ENCODE assay signal across 34 cellular contexts in genomic region chr6:40780626-40781025, GRCh38.
"Had no signal": no experiment of that assay in that cellular context is flagged by ENCODE, and none has a peak within 500 bp of the region (broad histone marks: within the 10 kb centered on the region; RNA-seq: fewer than 3 reads in every experiment).

No MANE protein-coding gene starts in this region.

- H3K27me3 ChIP-seq: MG63 had no signal

- H3K27ac ChIP-seq: KMS-11 had no signal

- H3K9ac ChIP-seq: KMS-11 had no signal

- DNase-seq: Karpas-422, Kasumi-1, KG1, MG63, MM.1S, MV-4-11, NCI-H1048, NCI-H1092, NCI-H1092 treated with DMSO at 0.1 percent for 48 hours, NCI-H1105, NCI-H1105 treated with DMSO at 0.1 percent for 48 hours, NCI-H1417, NCI-H1417 treated with DMSO at 0.1 percent for 48 hours, NCI-H1436, NCI-H1436 treated with DMSO at 0.1 percent for 48 hours, NCI-H146, NCI-H1694, NCI-H1694 treated with DMSO at 0.1 percent for 48 hours, NCI-H187, NCI-H187 treated with DMSO at 0.1 percent for 48 hours, NCI-H1930, NCI-H2029, NCI-H2029 treated with DMSO at 0.1 percent for 48 hours, NCI-H2081, NCI-H2081 treated with DMSO at 0.1 percent for 48 hours, NCI-H2107, NCI-H2171, NCI-H2171 treated with DMSO at 0.1 percent for 48 hours, NCI-H2227 treated with DMSO at 0.1 percent for 48 hours, NCI-H226, NCI-H345, NCI-H446, NCI-H446 treated with DMSO at 0.1 percent for 48 hours had no signal

- H3K4me2 ChIP-seq: KMS-11 had no signal

- H3K4me3 ChIP-seq: MG63 had no signal

- H3K36me3 ChIP-seq: MG63 had no signal

- H3K9me3 ChIP-seq: MG63 had no signal
